9 cellular contexts compared by ENCODE assay signal in the genomic region with DNA sequence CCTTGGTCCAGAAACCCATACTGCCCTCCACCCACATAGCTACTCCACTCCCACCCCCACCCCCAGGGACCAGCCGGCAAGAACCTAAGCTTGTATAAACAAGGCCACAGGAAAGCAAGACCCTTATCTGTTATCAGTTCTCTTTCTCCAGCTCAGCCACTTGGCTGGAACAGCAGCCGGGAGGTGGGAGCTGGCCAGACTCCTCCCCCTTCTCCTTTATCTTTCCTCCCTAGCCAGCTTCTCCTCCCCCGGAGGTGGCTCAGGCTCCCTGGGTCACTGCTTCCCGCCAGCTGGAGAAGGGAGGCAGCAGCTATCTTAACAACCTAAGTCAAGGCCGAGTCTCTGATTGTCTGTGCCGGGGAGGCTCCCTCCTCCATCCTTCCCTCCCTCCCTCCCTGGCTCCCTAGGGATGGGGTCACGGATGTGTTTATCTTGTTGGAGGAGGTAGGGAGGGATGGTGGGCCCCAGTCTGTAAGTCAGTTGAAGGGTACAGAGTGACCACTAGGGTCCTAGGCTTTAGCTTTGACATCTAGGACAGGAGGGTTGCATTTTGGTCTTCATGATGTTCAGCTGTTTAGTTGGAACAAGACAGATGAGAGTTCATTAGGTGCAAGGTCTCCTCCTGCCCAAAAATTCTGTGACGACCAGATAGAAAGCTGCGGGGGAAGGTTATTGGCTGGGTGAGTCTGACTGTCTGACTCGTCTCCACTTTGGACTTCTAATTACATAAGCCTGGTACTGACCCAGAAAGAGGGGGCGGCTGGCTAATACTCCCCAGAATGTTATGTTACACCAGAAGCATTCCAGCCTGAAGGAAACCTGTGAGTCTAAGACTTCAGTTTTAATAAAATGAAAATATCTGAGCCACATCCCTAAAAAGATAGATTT. TPM values are rescaled to one million over a fixed set of nuclear protein-coding genes. Genes with fewer than 3 reads are reported as not detected.
DNase-seq lines count a peak whose midpoint lies in the region; ATAC-seq and TF ChIP-seq lines count a peak whose summit lies in the region.
"Had no signal": no experiment of that assay in that cellular context is flagged by ENCODE, and none has a peak within 500 bp of the region (broad histone marks: within the 10 kb centered on the region; RNA-seq: fewer than 3 reads in every experiment).

No MANE protein-coding gene starts in this region.

- H3K4me3 Mint-ChIP-seq in chondrocyte (ENCODE audit: unreplicated experiment) = no peak overlapping the region
- H3K4me3 Mint-ChIP-seq: activated naive CD8-positive, alpha-beta T cell treated with anti-CD3 and anti-CD28 coated beads, Interleukin-2, amount 10 ng/mL, durations not matched to agents 7 days and 5 days had no signal

- TF ChIP-seq CTCF in stomach (IDR thresholded peaks at IDR 0.05) (no peak), chondrocyte (IDR thresholded peaks at IDR 0.05) (no peak)

- no peaks in the 10 kb centered on the region for H3K9me3 Mint-ChIP-seq in chondrocyte (ENCODE audit: low read depth)
- H3K9me3 Mint-ChIP-seq: activated naive CD8-positive, alpha-beta T cell treated with anti-CD3 and anti-CD28 coated beads, Interleukin-2, amount 10 ng/mL, durations not matched to agents 7 days and 5 days had no signal

- DNase-seq in HEK293T (ENCODE audit: extremely low spot score) (peak; percentile 69), adipocyte (ENCODE audit: low read depth) (peak; percentile 46), islet precursor cell (peak; percentile 91), stomach (peak; percentile 87), GF-D8 (lab: John Stamatoyannopoulos, UW) (no peak), T-helper 2 cell (no peak), chondrocyte (ENCODE audit: low spot score) (no peak)
- DNase-seq: activated naive CD8-positive, alpha-beta T cell treated with anti-CD3 and anti-CD28 coated beads, Interleukin-2, amount 10 ng/mL, durations not matched to agents 7 days and 5 days had no signal

- 32 to 41% (median 34%) methylated on average over 11 of the region's 11 CpGs for WGBS in stomach, 5 donors

- peaks cover 10% of the 10 kb centered on the region for H3K4me1 Mint-ChIP-seq in chondrocyte (ENCODE audit: low read depth)

- POLR2A ChIA-PET in HEK293T (lab: Yijun Ruan, JAX) = interaction anchor here (1.0 to 1.5 kb wide), 2 partner anchors 30 to 33 kb away, joined by 3 to 10 read pairs; a partner anchor contains a TSS

- H3K36me3 ChIP-seq in adipocyte (ENCODE audit: control insufficient read depth, insufficient read depth, low read length, severe bottlenecking) (no peaks in the 10 kb centered on the region), stomach (no peaks in the 10 kb centered on the region)

- H3K27ac ChIP-seq in stomach = peak overlapping the region; percentile 47 to 85 (median 75)

- intact Hi-C loops in stomach (cut with DNase I; ENCODE audit: low total_unique reads) = no loop called here

- no peaks in the 10 kb centered on the region for H3K36me3 Mint-ChIP-seq in chondrocyte (ENCODE audit: low read depth)
- H3K36me3 Mint-ChIP-seq: activated naive CD8-positive, alpha-beta T cell treated with anti-CD3 and anti-CD28 coated beads, Interleukin-2, amount 10 ng/mL, durations not matched to agents 7 days and 5 days had no signal

- CTCF ChIA-PET in HEK293T (lab: Yijun Ruan, JAX) = interaction anchor here (0.5 to 1.6 kb wide), 5 partner anchors 10 to 632 kb away, joined by 3 to 5 read pairs (median 4); no protein-coding TSS in a partner anchor

- no peak overlapping the region for H3K27ac Mint-ChIP-seq in chondrocyte (ENCODE audit: unreplicated experiment)
- H3K27ac Mint-ChIP-seq: activated naive CD8-positive, alpha-beta T cell treated with anti-CD3 and anti-CD28 coated beads, Interleukin-2, amount 10 ng/mL, durations not matched to agents 7 days and 5 days had no signal

- TF ChIP-seq EP300 in stomach (IDR thresholded peaks at IDR 0.05) = no peak

- no peak for TF ChIP-seq POLR2A in stomach (IDR thresholded peaks at IDR 0.05)

- H3K9ac ChIP-seq in adipocyte (ENCODE audit: low read length) = no peak overlapping the region

- H3K4me3 ChIP-seq in adipocyte (ENCODE audit: low read length) (no peak overlapping the region), stomach (no peak overlapping the region)

- H3K9me3 ChIP-seq in adipocyte (ENCODE audit: control insufficient read depth, low read length) = no peaks in the 10 kb centered on the region
- no peaks in the 10 kb centered on the region for H3K9me3 ChIP-seq in stomach

- H3K27me3 ChIP-seq in adipocyte (replicated peaks; ENCODE audit: control insufficient read depth, insufficient read depth, low read length) = no peaks in the 10 kb centered on the region
- no peaks in the 10 kb centered on the region for H3K27me3 ChIP-seq in stomach

- no peak for ATAC-seq in GM21723 (IDR thresholded peaks at IDR 0.05; ENCODE audit: unreplicated experiment)

- H3K27me3 Mint-ChIP-seq in chondrocyte (ENCODE audit: low read depth) = no peaks in the 10 kb centered on the region

- H3K4me1 ChIP-seq in adipocyte (ENCODE audit: control insufficient read depth, insufficient read depth, low read length) (peaks cover 13% of the 10 kb centered on the region), stomach (peaks cover 29 to 54% (median 38%) of the 10 kb centered on the region in 4 donors)

TF ChIP-seq in HEK293T, 16 proteins besides CTCF, POLR2A, EP300 and RAD21:
- no peak for TF ChIP-seq SP1 (IDR thresholded peaks at IDR 0.05)
- TF ChIP-seq FOXA1 (IDR thresholded peaks at IDR 0.05) = no peak
- no peak for TF ChIP-seq FOXK2 (IDR thresholded peaks at IDR 0.05)

RNA-seq across cellular contexts. Expression of a gene that starts 29.7 kb away (rescaled TPM):
- total RNA-seq in stomach (100 to 1,000 TPM in 4 of 5 donors, 10 to 100 TPM in 1; 44.4 to 655 (median 255) TPM), chondrocyte (82.5 to 195 TPM (median 180 TPM) in 3 replicates)
- polyA plus RNA-seq in stomach = 10 to 100 TPM; 64.0 to 80.1 (median 70.4) TPM

Comparison
In these comparisons a context has a peak if more than half of its experiments do, and no peak if none do; other contexts are left out.
1. DNase-seq: peak in HEK293T (single experiment), adipocyte (single experiment), islet precursor cell (single experiment) and stomach (single experiment); none in GF-D8 (single experiment), T-helper 2 cell (0 of 5) and chondrocyte (single experiment).